ENCODE assay signal across 1 cellular context in the genomic region with DNA sequence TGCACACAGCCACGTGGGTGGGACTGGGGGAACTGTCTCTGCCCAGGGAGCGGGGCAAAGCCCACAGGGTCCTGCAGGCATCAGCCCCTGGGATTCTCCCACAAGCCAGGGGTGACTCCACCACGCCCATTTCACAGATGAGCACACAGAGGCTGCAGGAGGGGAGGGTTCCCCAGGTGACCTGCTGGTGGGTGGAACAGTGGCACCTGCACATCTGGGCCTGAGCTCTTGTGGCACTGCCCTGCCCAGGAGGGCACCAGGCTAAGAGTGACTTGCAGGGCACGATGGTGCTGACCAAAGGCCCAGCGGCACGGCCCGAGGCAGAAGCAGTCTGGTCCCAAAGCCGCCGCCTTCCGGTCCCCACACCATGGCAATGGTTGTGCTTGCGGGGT.
TF ChIP-seq lines count a peak whose summit lies in the region.

No MANE protein-coding gene starts in this region.

TF ChIP-seq in GM12878, 131 proteins besides CTCF, POLR2A, EP300 and RAD21:
- TF ChIP-seq, protein P1, sequence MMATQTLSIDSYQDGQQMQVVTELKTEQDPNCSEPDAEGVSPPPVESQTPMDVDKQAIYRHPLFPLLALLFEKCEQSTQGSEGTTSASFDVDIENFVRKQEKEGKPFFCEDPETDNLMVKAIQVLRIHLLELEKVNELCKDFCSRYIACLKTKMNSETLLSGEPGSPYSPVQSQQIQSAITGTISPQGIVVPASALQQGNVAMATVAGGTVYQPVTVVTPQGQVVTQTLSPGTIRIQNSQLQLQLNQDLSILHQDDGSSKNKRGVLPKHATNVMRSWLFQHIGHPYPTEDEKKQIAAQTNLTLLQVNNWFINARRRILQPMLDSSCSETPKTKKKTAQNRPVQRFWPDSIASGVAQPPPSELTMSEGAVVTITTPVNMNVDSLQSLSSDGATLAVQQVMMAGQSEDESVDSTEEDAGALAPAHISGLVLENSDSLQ (IDR thresholded peaks at IDR 0.05) = no peak
- no peak for TF ChIP-seq RELA (IDR thresholded peaks at IDR 0.05; ENCODE audit: borderline replicate concordance, partially characterized antibody)
- TF ChIP-seq NR2C2 (IDR thresholded peaks at IDR 0.05; ENCODE audit: borderline replicate concordance, control insufficient read depth, insufficient read length, low read depth) = no peak
- no peak for TF ChIP-seq POLR2AphosphoS5 (IDR thresholded peaks at IDR 0.05; ENCODE audit: low read length)
- TF ChIP-seq, protein P2, sequence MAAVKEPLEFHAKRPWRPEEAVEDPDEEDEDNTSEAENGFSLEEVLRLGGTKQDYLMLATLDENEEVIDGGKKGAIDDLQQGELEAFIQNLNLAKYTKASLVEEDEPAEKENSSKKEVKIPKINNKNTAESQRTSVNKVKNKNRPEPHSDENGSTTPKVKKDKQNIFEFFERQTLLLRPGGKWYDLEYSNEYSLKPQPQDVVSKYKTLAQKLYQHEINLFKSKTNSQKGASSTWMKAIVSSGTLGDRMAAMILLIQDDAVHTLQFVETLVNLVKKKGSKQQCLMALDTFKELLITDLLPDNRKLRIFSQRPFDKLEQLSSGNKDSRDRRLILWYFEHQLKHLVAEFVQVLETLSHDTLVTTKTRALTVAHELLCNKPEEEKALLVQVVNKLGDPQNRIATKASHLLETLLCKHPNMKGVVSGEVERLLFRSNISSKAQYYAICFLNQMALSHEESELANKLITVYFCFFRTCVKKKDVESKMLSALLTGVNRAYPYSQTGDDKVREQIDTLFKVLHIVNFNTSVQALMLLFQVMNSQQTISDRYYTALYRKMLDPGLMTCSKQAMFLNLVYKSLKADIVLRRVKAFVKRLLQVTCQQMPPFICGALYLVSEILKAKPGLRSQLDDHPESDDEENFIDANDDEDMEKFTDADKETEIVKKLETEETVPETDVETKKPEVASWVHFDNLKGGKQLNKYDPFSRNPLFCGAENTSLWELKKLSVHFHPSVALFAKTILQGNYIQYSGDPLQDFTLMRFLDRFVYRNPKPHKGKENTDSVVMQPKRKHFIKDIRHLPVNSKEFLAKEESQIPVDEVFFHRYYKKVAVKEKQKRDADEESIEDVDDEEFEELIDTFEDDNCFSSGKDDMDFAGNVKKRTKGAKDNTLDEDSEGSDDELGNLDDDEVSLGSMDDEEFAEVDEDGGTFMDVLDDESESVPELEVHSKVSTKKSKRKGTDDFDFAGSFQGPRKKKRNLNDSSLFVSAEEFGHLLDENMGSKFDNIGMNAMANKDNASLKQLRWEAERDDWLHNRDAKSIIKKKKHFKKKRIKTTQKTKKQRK (IDR thresholded peaks at IDR 0.05; ENCODE audit: low read depth, low read length) = no peak
